21 cellular contexts compared by ENCODE assay signal in the genomic region with DNA sequence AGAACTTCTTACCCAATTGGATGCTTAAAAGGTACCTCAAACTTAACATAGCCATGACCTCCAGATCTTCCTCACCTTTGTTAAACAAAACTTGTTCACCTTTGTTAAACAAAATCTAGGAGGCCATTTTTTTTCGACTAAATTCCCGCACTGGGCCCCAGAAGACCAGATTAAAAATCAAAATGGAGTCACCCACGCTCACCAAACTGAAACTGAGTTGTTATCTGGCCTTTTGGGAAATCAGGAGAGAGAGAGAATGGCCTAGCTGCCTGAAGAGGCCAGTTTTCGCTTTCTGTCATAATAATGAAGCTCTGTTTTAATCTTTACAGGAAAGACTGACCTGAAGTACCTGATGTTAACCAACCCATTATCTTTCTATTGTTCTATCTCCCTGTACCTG.
DNase-seq lines count a peak whose midpoint lies in the region; ATAC-seq and TF ChIP-seq lines count a peak whose summit lies in the region.
"Had no signal": no experiment of that assay in that cellular context is flagged by ENCODE, and none has a peak within 500 bp of the region (broad histone marks: within the 10 kb centered on the region; RNA-seq: fewer than 3 reads in every experiment).

No MANE protein-coding gene starts in this region.

- peaks cover 40% of the 10 kb centered on the region for H3K36me3 Mint-ChIP-seq in activated T-cell treated with anti-CD3 and anti-CD28 coated beads, Interleukin-2, amount 50 U/mL, for 24 hours (ENCODE audit: low read depth)
- H3K36me3 Mint-ChIP-seq in activated naive CD8-positive, alpha-beta T cell treated with anti-CD3 and anti-CD28 coated beads, Interleukin-2, amount 10 ng/mL, durations not matched to agents 7 days and 5 days: peaks cover 44% of the 10 kb centered on the region

- no peak for DNase-seq in activated T-cell treated with anti-CD3 and anti-CD28 coated beads, Interleukin-2, amount 50 U/mL, for 24 hours
- no peak for DNase-seq in activated T-cell treated with anti-CD3 and anti-CD28 coated beads, Interleukin-2, amount 50 U/mL, for 48 hours
- DNase-seq in activated naive CD8-positive, alpha-beta T cell treated with anti-CD3 and anti-CD28 coated beads, Interleukin-2, amount 10 ng/mL, durations not matched to agents 7 days and 5 days: no peak
- DNase-seq in D341Med (ENCODE audit: low spot score) (no peak), foreskin keratinocyte (no peak), Kasumi-1 (lab: John Stamatoyannopoulos, UW) (no peak)
- DNase-seq: body of pancreas; Caco-2; dorsolateral prefrontal cortex; heart right ventricle; mesenchymal stem cell; NCI-H1436; NCI-H2227 treated with DMSO at 0.1 percent for 48 hours; NK-92 treated with Interleukin-12 subunit alpha and Interleukin-12 subunit beta, amount 100 ng/mL, for 24 hours; Right ventricle myocardium superior; stimulated activated CD4-positive, alpha-beta T cell treated with anti-CD3 and anti-CD28 coated beads, Interleukin-15, amount 100 ng/mL, for 24 hours; stomach; T1000 had no signal

- H3K4me1 Mint-ChIP-seq in activated T-cell treated with anti-CD3 and anti-CD28 coated beads, Interleukin-2, amount 50 U/mL, for 24 hours (ENCODE audit: low read depth): peaks cover 75% of the 10 kb centered on the region
- peaks cover 51% of the 10 kb centered on the region for H3K4me1 Mint-ChIP-seq in activated naive CD8-positive, alpha-beta T cell treated with anti-CD3 and anti-CD28 coated beads, Interleukin-2, amount 10 ng/mL, durations not matched to agents 7 days and 5 days

- no peaks in the 10 kb centered on the region for H3K9me3 ChIP-seq in neutrophil
- H3K9me3 ChIP-seq: body of pancreas, Caco-2, esophagus muscularis mucosa, heart right ventricle, stomach had no signal

- no peak overlapping the region for H3K4me2 ChIP-seq in KMS-11

- POLR2A ChIA-PET in activated naive CD8-positive, alpha-beta T cell treated with anti-CD3 and anti-CD28 coated beads, Interleukin-2, amount 10 ng/mL, durations not matched to agents 7 days and 5 days (lab: Charles Lee): interaction anchor here (1.0 to 1.4 kb wide), 2 partner anchors 42 to 60 kb away, joined by 3 read pairs; no protein-coding TSS in a partner anchor

- H2AFZ ChIP-seq in KMS-11 (ENCODE audit: low read depth): peak overlapping the region; percentile 16; the same call in 1 of the 2 replicates

- no peak for TF ChIP-seq CTCF in KMS-11 (conservative IDR thresholded peaks at IDR 0.05; ENCODE audit: low read depth, low read length)
- no peak for TF ChIP-seq CTCF in neutrophil (IDR thresholded peaks at IDR 0.05)
- TF ChIP-seq CTCF in foreskin keratinocyte (conservative IDR thresholded peaks at IDR 0.05): no peak

- H3K9me3 Mint-ChIP-seq in activated T-cell treated with anti-CD3 and anti-CD28 coated beads, Interleukin-2, amount 50 U/mL, for 24 hours: no peaks in the 10 kb centered on the region
- H3K9me3 Mint-ChIP-seq in activated naive CD8-positive, alpha-beta T cell treated with anti-CD3 and anti-CD28 coated beads, Interleukin-2, amount 10 ng/mL, durations not matched to agents 7 days and 5 days: no peaks in the 10 kb centered on the region

- ATAC-seq in activated naive CD8-positive, alpha-beta T cell treated with anti-CD3 and anti-CD28 coated beads, Interleukin-2, amount 10 ng/mL, durations not matched to agents 7 days and 5 days (ENCODE audit: low read depth): no peak
- ATAC-seq in foreskin keratinocyte: no peak
- ATAC-seq: body of pancreas, heart right ventricle had no signal

- H3K27me3 ChIP-seq in KMS-11 (ENCODE audit: insufficient read depth, low read depth) (no peaks in the 10 kb centered on the region), neutrophil (no peaks in the 10 kb centered on the region), foreskin keratinocyte (no peaks in the 10 kb centered on the region)
- H3K27me3 ChIP-seq: body of pancreas, esophagus muscularis mucosa, heart right ventricle, stomach had no signal

- H3K27ac ChIP-seq in KMS-11: no peak overlapping the region
- H3K27ac ChIP-seq in neutrophil: peak overlapping the region; percentile 68
- no peak overlapping the region for H3K27ac ChIP-seq in foreskin keratinocyte
- H3K27ac ChIP-seq: body of pancreas, esophagus muscularis mucosa, stomach had no signal

- H3K4me3 Mint-ChIP-seq in activated T-cell treated with anti-CD3 and anti-CD28 coated beads, Interleukin-2, amount 50 U/mL, for 24 hours: no peak overlapping the region
- H3K4me3 Mint-ChIP-seq in activated naive CD8-positive, alpha-beta T cell treated with anti-CD3 and anti-CD28 coated beads, Interleukin-2, amount 10 ng/mL, durations not matched to agents 7 days and 5 days: no peak overlapping the region

- H3K27ac Mint-ChIP-seq in activated T-cell treated with anti-CD3 and anti-CD28 coated beads, Interleukin-2, amount 50 U/mL, for 24 hours: peak overlapping the region; percentile 94
- H3K27ac Mint-ChIP-seq in activated naive CD8-positive, alpha-beta T cell treated with anti-CD3 and anti-CD28 coated beads, Interleukin-2, amount 10 ng/mL, durations not matched to agents 7 days and 5 days: peak overlapping the region; percentile 81

- H3K4me3 ChIP-seq in KMS-11 (IDR thresholded peaks at IDR 0.05; ENCODE audit: insufficient read depth, low read depth, low read length): no peak overlapping the region
- no peak overlapping the region for H3K4me3 ChIP-seq in neutrophil (ENCODE audit: low read depth in 1 of 2, low read length in 1 of 2)
- H3K4me3 ChIP-seq: body of pancreas, dorsolateral prefrontal cortex, esophagus muscularis mucosa, heart right ventricle, stomach had no signal

- H3K9ac ChIP-seq in KMS-11: no peak overlapping the region

- no peaks in the 10 kb centered on the region for H3K79me2 ChIP-seq in KMS-11 (ENCODE audit: insufficient read depth, low read depth)

- no peaks in the 10 kb centered on the region for H3K36me3 ChIP-seq in KMS-11 (ENCODE audit: insufficient read depth)
- H3K36me3 ChIP-seq in neutrophil: peaks cover 71% of the 10 kb centered on the region
- H3K36me3 ChIP-seq: esophagus muscularis mucosa, stomach had no signal

- no peaks in the 10 kb centered on the region for H3K4me1 ChIP-seq in KMS-11 (ENCODE audit: low read depth, poor library complexity, severe bottlenecking)
- peaks cover 5 to 11% of the 10 kb centered on the region in 2 experiments for H3K4me1 ChIP-seq in neutrophil (ENCODE audit: control insufficient read depth in 1 of 2, insufficient read depth in 1 of 2, low read depth in 1 of 2, low read length in 1 of 2)
- no peaks in the 10 kb centered on the region for H3K4me1 ChIP-seq in foreskin keratinocyte
- H3K4me1 ChIP-seq: body of pancreas had no signal

- no peaks in the 10 kb centered on the region for H3K27me3 Mint-ChIP-seq in activated T-cell treated with anti-CD3 and anti-CD28 coated beads, Interleukin-2, amount 50 U/mL, for 24 hours
- H3K27me3 Mint-ChIP-seq in activated naive CD8-positive, alpha-beta T cell treated with anti-CD3 and anti-CD28 coated beads, Interleukin-2, amount 10 ng/mL, durations not matched to agents 7 days and 5 days: no peaks in the 10 kb centered on the region

- H4K20me1 ChIP-seq in KMS-11 (ENCODE audit: insufficient read depth): no peaks in the 10 kb centered on the region
